In the genomic region with DNA sequence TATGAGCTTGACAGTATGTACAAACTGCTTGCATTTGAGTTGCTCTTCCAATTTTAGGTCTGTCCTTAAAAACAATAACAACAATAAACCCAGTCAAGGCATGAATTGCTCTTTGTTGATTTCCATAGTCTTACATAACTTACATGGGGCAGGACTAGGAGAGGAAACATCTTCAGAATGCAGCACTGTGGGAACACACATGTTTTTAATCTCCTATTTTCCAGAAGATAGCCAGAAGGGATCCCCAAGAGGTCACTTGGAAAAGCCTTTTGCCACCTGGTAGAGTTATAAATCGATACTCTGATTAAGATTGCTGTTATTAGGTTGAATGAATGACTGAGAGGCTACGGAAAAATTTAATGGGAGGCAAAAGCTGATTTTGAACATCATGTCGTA, we compare ENCODE assay signal across 16 cellular contexts.
DNase-seq lines count a peak whose midpoint lies in the region; ATAC-seq, FAIRE-seq and TF ChIP-seq lines count a peak whose summit lies in the region.
"Had no signal": no experiment of that assay in that cellular context is flagged by ENCODE, and none has a peak within 500 bp of the region (broad histone marks: within the 10 kb centered on the region; RNA-seq: fewer than 3 reads in every experiment).

No MANE protein-coding gene starts in this region.

- ATAC-seq in sciatic nerve = peak; percentile 77
- no peak for ATAC-seq in HG03039 (IDR thresholded peaks at IDR 0.05; ENCODE audit: unreplicated experiment)
- ATAC-seq in HG02938 (IDR thresholded peaks at IDR 0.05; ENCODE audit: unreplicated experiment) = no peak
- ATAC-seq: left colon, upper lobe of right lung had no signal

- peak; percentile 97 for FAIRE-seq in D721Med (lab: Jason Lieb, UNC)
- FAIRE-seq: bronchial epithelial cell, small intestine had no signal

- intact Hi-C loops in sciatic nerve (cut with DNase I) = no loop called here

- DNase-seq in D721Med (ENCODE audit: insufficient read length, low spot score) = no peak
- DNase-seq in RPMI7951 (ENCODE audit: low read depth) = peak; percentile 61
- DNase-seq in fibroblast of peridontal ligament (ENCODE audit: extremely low read depth) = peak; percentile 76
- no peak for DNase-seq in sciatic nerve (ENCODE audit: low spot score)
- DNase-seq in NCI-H526 treated with DMSO at 0.1 percent for 48 hours (lab: John Stamatoyannopoulos, UW) = no peak
- DNase-seq: activated CD8-positive, alpha-beta memory T cell treated with anti-CD3 and anti-CD28 coated beads, Interleukin-2, amount 50 U/mL, for 48 hours; activated effector memory CD4-positive, alpha-beta T cell treated with anti-CD3 and anti-CD28 coated beads, Interleukin-2, amount 50 U/mL, for 16 hours; Calu3; left colon; midbrain; NCI-H2171; small intestine; upper lobe of right lung had no signal

- TF ChIP-seq CTCF in D721Med (IDR thresholded peaks at IDR 0.05; ENCODE audit: insufficient read depth, missing control alignments) = no peak

Comparison
In these comparisons a context has a peak if more than half of its experiments do, and no peak if none do; other contexts are left out.
1. DNase-seq: peak in RPMI7951 (single experiment) and fibroblast of peridontal ligament (single experiment); none in D721Med (single experiment), sciatic nerve (single experiment) and NCI-H526 treated with DMSO at 0.1 percent for 48 hours (single experiment).